ENCODE assay signal across 20 cellular contexts in genomic region chr2:132949108-132949507, GRCh38.
"Had no signal": no experiment of that assay in that cellular context is flagged by ENCODE, and none has a peak within 500 bp of the region (broad histone marks: within the 10 kb centered on the region; RNA-seq: fewer than 3 reads in every experiment).

No MANE protein-coding gene starts in this region.

- ATAC-seq: gastroesophageal sphincter; left colon; pancreas; sciatic nerve; stimulated activated effector memory CD8-positive, alpha-beta T cell treated with anti-CD3 and anti-CD28 coated beads, Interleukin-12 subunit alpha, Interleukin-12 subunit beta, amount 100 ng/mL, for 72 hours had no signal

- H3K4me3 Mint-ChIP-seq: activated naive CD4-positive, alpha-beta T cell treated with anti-CD3 and anti-CD28 coated beads, Interleukin-2, amount 10 ng/mL, durations not matched to agents 7 days and 5 days; activated naive CD8-positive, alpha-beta T cell treated with anti-CD3 and anti-CD28 coated beads, Interleukin-2, amount 10 ng/mL, durations not matched to agents 7 days and 5 days; mesothelial cell of epicardium; naive B cell; stimulated activated effector memory CD8-positive, alpha-beta T cell treated with anti-CD3 and anti-CD28 coated beads, Interleukin-12 subunit alpha, Interleukin-12 subunit beta, amount 100 ng/mL, for 72 hours; T-helper 2 cell treated with Interferon-gamma antibody and Interleukin-4, amounts not matched to agents 5 μg/mL and 100 μg/mL, for 36 hours had no signal

- H3K27me3 Mint-ChIP-seq: activated naive CD4-positive, alpha-beta T cell treated with anti-CD3 and anti-CD28 coated beads, Interleukin-2, amount 10 ng/mL, durations not matched to agents 7 days and 5 days; activated naive CD8-positive, alpha-beta T cell treated with anti-CD3 and anti-CD28 coated beads, Interleukin-2, amount 10 ng/mL, durations not matched to agents 7 days and 5 days had no signal

- H3K9me3 Mint-ChIP-seq: activated naive CD8-positive, alpha-beta T cell treated with anti-CD3 and anti-CD28 coated beads, Interleukin-2, amount 10 ng/mL, durations not matched to agents 7 days and 5 days; mesothelial cell of epicardium had no signal

- H3K4me1 Mint-ChIP-seq: activated naive CD4-positive, alpha-beta T cell treated with anti-CD3 and anti-CD28 coated beads, Interleukin-2, amount 10 ng/mL, durations not matched to agents 7 days and 5 days; activated naive CD8-positive, alpha-beta T cell treated with anti-CD3 and anti-CD28 coated beads, Interleukin-2, amount 10 ng/mL, durations not matched to agents 7 days and 5 days; stimulated activated effector memory CD8-positive, alpha-beta T cell treated with anti-CD3 and anti-CD28 coated beads, Interleukin-12 subunit alpha, Interleukin-12 subunit beta, amount 100 ng/mL, for 72 hours had no signal

- H3K27ac Mint-ChIP-seq: activated naive CD4-positive, alpha-beta T cell treated with anti-CD3 and anti-CD28 coated beads, Interleukin-2, amount 10 ng/mL, durations not matched to agents 7 days and 5 days; activated naive CD8-positive, alpha-beta T cell treated with anti-CD3 and anti-CD28 coated beads, Interleukin-2, amount 10 ng/mL, durations not matched to agents 7 days and 5 days; mesothelial cell of epicardium; stimulated activated effector memory CD8-positive, alpha-beta T cell treated with anti-CD3 and anti-CD28 coated beads, Interleukin-12 subunit alpha, Interleukin-12 subunit beta, amount 100 ng/mL, for 72 hours; T-helper 2 cell treated with Interferon-gamma antibody and Interleukin-4, amounts not matched to agents 5 μg/mL and 100 μg/mL, for 36 hours had no signal

- H3K36me3 Mint-ChIP-seq: activated naive CD4-positive, alpha-beta T cell treated with anti-CD3 and anti-CD28 coated beads, Interleukin-2, amount 10 ng/mL, durations not matched to agents 7 days and 5 days; activated naive CD8-positive, alpha-beta T cell treated with anti-CD3 and anti-CD28 coated beads, Interleukin-2, amount 10 ng/mL, durations not matched to agents 7 days and 5 days; mesothelial cell of epicardium; naive B cell; stimulated activated effector memory CD8-positive, alpha-beta T cell treated with anti-CD3 and anti-CD28 coated beads, Interleukin-12 subunit alpha, Interleukin-12 subunit beta, amount 100 ng/mL, for 72 hours had no signal

- DNase-seq: activated CD4-positive, alpha-beta T cell treated with anti-CD3 and anti-CD28 coated beads for 4 hours; activated CD4-positive, alpha-beta T cell treated with anti-CD3 and anti-CD28 coated beads, Interleukin-2, amount 50 U/mL, for 4 hours; activated CD8-positive, alpha-beta memory T cell treated with anti-CD3 and anti-CD28 coated beads, Interleukin-2, amount 50 U/mL, for 4 hours; activated gamma-delta T cell; activated naive CD4-positive, alpha-beta T cell treated with anti-CD3 and anti-CD28 coated beads, Interleukin-2, amount 10 ng/mL, durations not matched to agents 7 days and 5 days; activated naive CD8-positive, alpha-beta T cell treated with anti-CD3 and anti-CD28 coated beads, Interleukin-2, amount 10 ng/mL, durations not matched to agents 7 days and 5 days; activated T-cell treated with anti-CD3 and anti-CD28 coated beads, Interleukin-2, amount 50 U/mL, for 1 hour; central memory CD4-positive, alpha-beta T cell; left colon; mammary epithelial cell; naive B cell; pancreas; retina; stimulated activated CD4-positive, alpha-beta T cell treated with anti-CD3 and anti-CD28 coated beads, Interleukin-12 subunit alpha, Interleukin-12 subunit beta, amount 100 ng/mL, for 4 hours; stimulated activated CD4-positive, alpha-beta T cell treated with anti-CD3 and anti-CD28 coated beads, Interleukin-4, amount 100 ng/mL, for 24 hours had no signal
